12 cellular contexts compared by ENCODE assay signal in the genomic region with DNA sequence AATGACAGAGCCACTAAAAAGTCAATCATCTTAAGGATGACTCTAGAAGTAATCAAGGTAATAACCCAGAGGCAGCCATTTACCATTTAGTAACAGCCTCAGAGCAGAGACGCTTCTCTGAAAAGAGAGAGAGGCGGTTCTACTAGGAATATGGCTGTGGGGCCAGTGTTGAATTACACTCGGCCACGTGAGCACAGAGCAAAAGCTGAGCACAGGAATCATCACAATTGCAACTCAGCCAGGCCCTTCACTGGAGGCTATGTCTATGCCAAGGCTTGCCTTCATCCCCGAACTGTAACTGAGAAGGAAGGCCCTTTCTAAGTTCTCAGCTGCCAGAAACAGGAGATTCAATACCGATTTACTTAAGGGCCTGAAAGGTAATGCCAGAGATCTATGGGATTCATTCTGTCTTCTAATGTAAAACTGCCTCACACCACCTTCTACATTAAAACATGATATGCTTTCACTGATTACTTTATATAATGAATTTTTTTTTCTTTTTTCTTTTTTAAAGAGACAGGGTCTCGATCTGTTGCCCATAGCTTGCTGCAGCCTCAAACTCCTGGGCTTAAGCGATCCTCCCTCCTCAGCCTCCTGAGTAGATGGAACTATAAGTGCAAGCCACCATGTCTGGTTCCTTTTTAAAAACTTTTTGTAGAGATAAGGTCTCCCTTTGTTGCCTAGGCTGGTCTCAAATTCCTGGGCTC.
A peak's percentile ranks its signal among the peaks of the same experiment; 100 is the strongest.
DNase-seq lines count a peak whose midpoint lies in the region; ATAC-seq and TF ChIP-seq lines count a peak whose summit lies in the region.
"Had no signal": no experiment of that assay in that cellular context is flagged by ENCODE, and none has a peak within 500 bp of the region (broad histone marks: within the 10 kb centered on the region; RNA-seq: fewer than 3 reads in every experiment).

No MANE protein-coding gene starts in this region.

- intact Hi-C loops in left ventricle myocardium superior (cut with micrococcal nuclease): no loop called here

- peak; percentile 91 for ATAC-seq in left ventricle myocardium superior
- no peak for ATAC-seq in HG03439 (IDR thresholded peaks at IDR 0.05; ENCODE audit: unreplicated experiment)
- no peak for ATAC-seq in HG03565 (IDR thresholded peaks at IDR 0.05; ENCODE audit: unreplicated experiment)
- ATAC-seq: activated CD8-positive, alpha-beta T cell treated with anti-CD3 and anti-CD28 coated beads, Interleukin-2, amount 10 ng/mL, durations not matched to agents 7 days and 5 days; upper lobe of right lung had no signal

- in situ Hi-C loops in astrocyte of the cerebellum (cut with HindIII; ENCODE audit: low sequenced_read_pairs): no loop called here

- DNase-seq in NCI-H1436 (lab: John Stamatoyannopoulos, UW) (peak; percentile 47), astrocyte of the cerebellum (ENCODE audit: low read depth) (peak; percentile 39), left ventricle myocardium superior (peak; percentile 55), skeletal muscle cell (ENCODE audit: low read depth) (peak; percentile 47), NCI-H1930 (lab: John Stamatoyannopoulos, UW) (no peak), C1 segment of cervical spinal cord (lab: John Stamatoyannopoulos, UW) (no peak)
- DNase-seq: activated CD8-positive, alpha-beta T cell treated with anti-CD3 and anti-CD28 coated beads, Interleukin-2, amount 10 ng/mL, durations not matched to agents 7 days and 5 days; central memory CD4-positive, alpha-beta T cell; SIG-M5; upper lobe of right lung had no signal

- H3K4me3 ChIP-seq in astrocyte of the cerebellum (ENCODE audit: low read depth, low read length) (no peak overlapping the region), skeletal muscle cell (ENCODE audit: low read depth, low read length) (no peak overlapping the region)
- H3K4me3 ChIP-seq: upper lobe of right lung had no signal

- no peak for TF ChIP-seq CTCF in astrocyte of the cerebellum (IDR thresholded peaks at IDR 0.05; ENCODE audit: low read depth, low read length, missing control alignments)

Comparison
In these comparisons a context has a peak if more than half of its experiments do, and no peak if none do; other contexts are left out.
1. DNase-seq: peak in NCI-H1436 (single experiment), astrocyte of the cerebellum (single experiment), left ventricle myocardium superior (single experiment) and skeletal muscle cell (single experiment); none in NCI-H1930 (0 of 2) and C1 segment of cervical spinal cord (0 of 14).